In the genomic region with DNA sequence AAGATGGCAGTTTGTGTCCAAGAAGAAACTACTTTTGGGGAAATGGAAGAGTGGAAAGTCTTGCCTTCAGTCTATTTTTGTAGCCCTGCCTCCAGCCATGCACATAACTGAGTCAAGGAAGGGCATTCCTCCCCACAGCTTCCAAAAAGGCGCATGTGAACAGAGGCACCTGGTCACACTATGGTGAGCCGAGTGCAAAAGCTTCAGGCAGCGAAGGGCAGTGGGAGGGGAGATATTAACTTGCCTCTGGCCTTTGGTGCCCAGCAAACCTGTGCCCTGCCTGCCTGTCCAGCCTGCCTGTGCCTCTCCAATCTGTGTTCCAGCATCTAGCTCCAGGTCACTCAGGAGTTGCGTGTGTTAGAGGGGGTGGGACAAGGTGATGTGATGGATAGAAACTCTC, we compare ENCODE assay signal across 14 cellular contexts.
"Had no signal": no experiment of that assay in that cellular context is flagged by ENCODE, and none has a peak within 500 bp of the region (broad histone marks: within the 10 kb centered on the region; RNA-seq: fewer than 3 reads in every experiment).

No MANE protein-coding gene starts in this region.

- H3K27ac Mint-ChIP-seq: type B pancreatic cell had no signal

- H3K36me3 Mint-ChIP-seq: type B pancreatic cell had no signal

- DNase-seq: activated CD8-positive, alpha-beta memory T cell treated with anti-CD3 and anti-CD28 coated beads for 24 hours; activated gamma-delta T cell; amygdala; brain microvascular endothelial cell; dermis blood vessel endothelial cell; lower lobe of right lung; naive thymus-derived CD4-positive, alpha-beta T cell; sigmoid colon; stimulated activated CD4-positive, alpha-beta T cell treated with anti-CD3 and anti-CD28 coated beads, Interleukin-2, amount 100 ng/mL, for 24 hours; stimulated activated naive CD4-positive, alpha-beta T cell had no signal

- H3K9me3 Mint-ChIP-seq: type B pancreatic cell had no signal

- ATAC-seq: activated CD4-positive, CD25-positive, alpha-beta regulatory T cell treated with anti-CD3 and anti-CD28 coated beads, Interleukin-2, amount 50 U/mL, for 24 hours; lower lobe of right lung; naive thymus-derived CD4-positive, alpha-beta T cell; Right ventricle myocardium inferior; SK-N-SH treated with all-trans-retinoic acid at 6 μM for 48 hours had no signal

- H3K4me3 Mint-ChIP-seq: naive thymus-derived CD4-positive, alpha-beta T cell; type B pancreatic cell had no signal
